Comparison of ENCODE assay signal across 13 cellular contexts in the genomic region with DNA sequence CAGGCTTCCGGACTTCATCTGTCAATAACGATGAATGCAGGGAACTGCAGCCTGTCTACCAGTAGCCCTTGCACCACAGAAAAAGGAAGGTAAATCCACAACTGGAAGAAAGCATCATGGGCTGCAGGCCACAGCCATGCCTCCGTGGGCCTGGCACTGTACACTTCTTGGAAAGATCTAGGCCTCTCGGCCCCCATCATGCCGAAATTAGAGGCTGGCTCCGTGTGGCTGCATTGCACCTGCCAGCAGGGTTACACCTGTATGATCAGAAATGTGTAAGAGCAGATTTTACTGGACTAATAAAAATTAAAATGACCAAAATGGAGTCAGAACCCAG. TPM values are rescaled to one million over a fixed set of nuclear protein-coding genes. Genes with fewer than 3 reads are reported as not detected.
A peak's percentile ranks its signal among the peaks of the same experiment; 100 is the strongest.
DNase-seq lines count a peak whose midpoint lies in the region; ATAC-seq and TF ChIP-seq lines count a peak whose summit lies in the region.
"Had no signal": no experiment of that assay in that cellular context is flagged by ENCODE, and none has a peak within 500 bp of the region (broad histone marks: within the 10 kb centered on the region; RNA-seq: fewer than 3 reads in every experiment).

No MANE protein-coding gene starts in this region.

- in situ Hi-C loops in HAP-1 (cut with MboI; ENCODE audit: low sequenced_read_pairs), result no loop called here

- no peaks in the 10 kb centered on the region for H3K36me3 Mint-ChIP-seq in activated T-cell treated with anti-CD3 and anti-CD28 coated beads, Interleukin-2, amount 50 U/mL, for 24 hours (ENCODE audit: low read depth)
- no peaks in the 10 kb centered on the region for H3K36me3 Mint-ChIP-seq in activated T-helper 2 cell treated with anti-CD3 and anti-CD28 coated beads, Interferon-gamma antibody, Interleukin-2, Interleukin-4, amounts not matched to agents 10 μg/mL and 5 μg/mL and 100 μg/mL, durations not matched to agents 14 hours and 24 hours and 36 hours (ENCODE audit: low read depth)

- no peak for TF ChIP-seq POLR2A in spleen (IDR thresholded peaks at IDR 0.05)

- no peak for DNase-seq in activated T-cell treated with anti-CD3 and anti-CD28 coated beads, Interleukin-2, amount 50 U/mL, for 24 hours
- DNase-seq in activated T-cell treated with anti-CD3 and anti-CD28 coated beads, Interleukin-2, amount 50 U/mL, for 1 hour, result no peak
- DNase-seq in activated T-helper 2 cell treated with anti-CD3 and anti-CD28 coated beads, Interferon-gamma antibody, Interleukin-2, Interleukin-4, amounts not matched to agents 10 μg/mL and 5 μg/mL and 100 μg/mL, durations not matched to agents 14 hours and 24 hours and 36 hours (ENCODE audit: low spot score), result no peak
- DNase-seq in spleen (peak; percentile 79), HAP-1 (ENCODE audit: low spot score in 2 of 2) (no peak), MG63 (no peak), smooth muscle cell (lab: John Stamatoyannopoulos, UW; ENCODE audit: unreplicated experiment) (no peak)
- DNase-seq: kidney glomerular epithelial cell, PC-3, substantia nigra, SW 1271 had no signal

- peaks cover 75% of the 10 kb centered on the region for H3K4me1 Mint-ChIP-seq in activated T-cell treated with anti-CD3 and anti-CD28 coated beads, Interleukin-2, amount 50 U/mL, for 24 hours (ENCODE audit: low read depth)
- peaks cover 33% of the 10 kb centered on the region for H3K4me1 Mint-ChIP-seq in activated T-helper 2 cell treated with anti-CD3 and anti-CD28 coated beads, Interferon-gamma antibody, Interleukin-2, Interleukin-4, amounts not matched to agents 10 μg/mL and 5 μg/mL and 100 μg/mL, durations not matched to agents 14 hours and 24 hours and 36 hours (ENCODE audit: low read depth)

- H2AFZ ChIP-seq in smooth muscle cell (ENCODE audit: low read depth), result no peak overlapping the region

- ATAC-seq in HG02759 (IDR thresholded peaks at IDR 0.05; ENCODE audit: unreplicated experiment), result peak; percentile 3
- ATAC-seq: PC-3 had no signal

- no peak overlapping the region for H3K9ac ChIP-seq in smooth muscle cell (ENCODE audit: low read depth)

- H3K4me1 ChIP-seq in spleen (peaks cover 46 to 100% (median 75%) of the 10 kb centered on the region in 6 donors), HAP-1 (no peaks in the 10 kb centered on the region), smooth muscle cell (ENCODE audit: low read depth) (no peaks in the 10 kb centered on the region)

- no peaks in the 10 kb centered on the region for H3F3A ChIP-seq in smooth muscle cell (ENCODE audit: low read depth)

- no peak overlapping the region for H3K4me2 ChIP-seq in smooth muscle cell

- H3K27me3 ChIP-seq in spleen (replicated peaks in 1 of 7), result peaks cover 0 to 13% (median 0%) of the 10 kb centered on the region in 7 donors
- no peaks in the 10 kb centered on the region for H3K27me3 ChIP-seq in HAP-1 (ENCODE audit: low read depth)
- no peaks in the 10 kb centered on the region for H3K27me3 ChIP-seq in MG63
- H3K27me3 ChIP-seq in smooth muscle cell (ENCODE audit: low read depth), result no peaks in the 10 kb centered on the region

- H3K4me3 ChIP-seq in spleen (peak overlapping the region in 3 of 8 donors; percentile 10 to 40 (median 22)), HAP-1 (no peak overlapping the region), MG63 (no peak overlapping the region), smooth muscle cell (no peak overlapping the region)
- H3K4me3 ChIP-seq: mucosa of descending colon had no signal

- H3K4me3 Mint-ChIP-seq in activated T-cell treated with anti-CD3 and anti-CD28 coated beads, Interleukin-2, amount 50 U/mL, for 24 hours, result no peak overlapping the region
- peak overlapping the region; percentile 57 for H3K4me3 Mint-ChIP-seq in activated T-helper 2 cell treated with anti-CD3 and anti-CD28 coated beads, Interferon-gamma antibody, Interleukin-2, Interleukin-4, amounts not matched to agents 10 μg/mL and 5 μg/mL and 100 μg/mL, durations not matched to agents 14 hours and 24 hours and 36 hours (ENCODE audit: low read depth)

- H3K9me3 ChIP-seq in spleen (no peaks in the 10 kb centered on the region), HAP-1 (no peaks in the 10 kb centered on the region), MG63 (no peaks in the 10 kb centered on the region), smooth muscle cell (replicated peaks; ENCODE audit: low read depth) (no peaks in the 10 kb centered on the region)
- H3K9me3 ChIP-seq: mucosa of descending colon had no signal

- H3K79me2 ChIP-seq in smooth muscle cell (ENCODE audit: low read depth), result no peaks in the 10 kb centered on the region

- H3K27me3 Mint-ChIP-seq in activated T-cell treated with anti-CD3 and anti-CD28 coated beads, Interleukin-2, amount 50 U/mL, for 24 hours, result no peaks in the 10 kb centered on the region
- H3K27me3 Mint-ChIP-seq in activated T-helper 2 cell treated with anti-CD3 and anti-CD28 coated beads, Interferon-gamma antibody, Interleukin-2, Interleukin-4, amounts not matched to agents 10 μg/mL and 5 μg/mL and 100 μg/mL, durations not matched to agents 14 hours and 24 hours and 36 hours (ENCODE audit: low read depth), result no peaks in the 10 kb centered on the region

- H3K27ac ChIP-seq in spleen (peak overlapping the region; percentile 54 to 86 (median 80)), smooth muscle cell (ENCODE audit: low read depth) (no peak overlapping the region)

- intact Hi-C loops in activated T-helper 2 cell treated with anti-CD3 and anti-CD28 coated beads, Interferon-gamma antibody, Interleukin-2, Interleukin-4, amounts not matched to agents 10 μg/mL and 5 μg/mL and 100 μg/mL, durations not matched to agents 14 hours and 24 hours and 36 hours (cut with micrococcal nuclease), result loop anchor here (10.0 kb wide), 1 partner anchor 123 kb away; no protein-coding TSS in a partner anchor
- intact Hi-C loops in spleen (cut with DNase I; ENCODE audit: low total_unique reads), result no loop called here

- TF ChIP-seq CTCF in spleen (IDR thresholded peaks at IDR 0.05 in 8 of 11, conservative IDR thresholded peaks at IDR 0.05 in 3 of 11) (no peak), smooth muscle cell (IDR thresholded peaks at IDR 0.05; ENCODE audit: borderline replicate concordance, insufficient read depth, poor library complexity, severe bottlenecking) (no peak)

- peak overlapping the region; percentile 75 for H3K27ac Mint-ChIP-seq in activated T-cell treated with anti-CD3 and anti-CD28 coated beads, Interleukin-2, amount 50 U/mL, for 24 hours
- peak overlapping the region; percentile 71 for H3K27ac Mint-ChIP-seq in activated T-helper 2 cell treated with anti-CD3 and anti-CD28 coated beads, Interferon-gamma antibody, Interleukin-2, Interleukin-4, amounts not matched to agents 10 μg/mL and 5 μg/mL and 100 μg/mL, durations not matched to agents 14 hours and 24 hours and 36 hours

- no peaks in the 10 kb centered on the region for H3K9me3 Mint-ChIP-seq in activated T-cell treated with anti-CD3 and anti-CD28 coated beads, Interleukin-2, amount 50 U/mL, for 24 hours
- no peaks in the 10 kb centered on the region for H3K9me3 Mint-ChIP-seq in activated T-helper 2 cell treated with anti-CD3 and anti-CD28 coated beads, Interferon-gamma antibody, Interleukin-2, Interleukin-4, amounts not matched to agents 10 μg/mL and 5 μg/mL and 100 μg/mL, durations not matched to agents 14 hours and 24 hours and 36 hours

- H3K36me3 ChIP-seq in spleen (no peaks in the 10 kb centered on the region), HAP-1 (replicated peaks) (no peaks in the 10 kb centered on the region), MG63 (no peaks in the 10 kb centered on the region), smooth muscle cell (ENCODE audit: low read depth) (no peaks in the 10 kb centered on the region)

- H4K20me1 ChIP-seq in smooth muscle cell (ENCODE audit: low read depth), result peaks cover 81% of the 10 kb centered on the region

- 19 to 32% (median 27%) methylated on average over 6 of the region's 6 CpGs for WGBS in spleen, 5 donors
- WGBS in smooth muscle cell (ENCODE audit: low lambda C conversion rate), result 93% methylated on average over 6 of the region's 6 CpGs

RNA-seq across cellular contexts. Expression of a gene that starts 52.2 kb away (rescaled TPM):
- 0.07 and 0.09 TPM in 2 replicates for total RNA-seq in activated T-helper 2 cell treated with anti-CD3 and anti-CD28 coated beads, Interferon-gamma antibody, Interleukin-2, Interleukin-4, amounts not matched to agents 10 μg/mL and 5 μg/mL and 100 μg/mL, durations not matched to agents 14 hours and 24 hours and 36 hours
- total RNA-seq in spleen (10 to 100 TPM in 5 of 7 donors, 1 to 10 TPM in 2; 9.2 to 16.5 (median 10.8) TPM), smooth muscle cell (6.5 and 7.5 TPM in 2 replicates)
- polyA plus RNA-seq in spleen (under 1 TPM; 0.86 to 1.00 (median 0.96) TPM), smooth muscle cell (4.6 and 5.7 TPM in 2 replicates)
- 0.33 TPM in 1 of 2 replicates, not detected in the other for total RNA-seq in MG63 (2014; rRNA removed; shearing (Covaris generic); ENCODE audit: low replicate concordance)
